In the genomic region with DNA sequence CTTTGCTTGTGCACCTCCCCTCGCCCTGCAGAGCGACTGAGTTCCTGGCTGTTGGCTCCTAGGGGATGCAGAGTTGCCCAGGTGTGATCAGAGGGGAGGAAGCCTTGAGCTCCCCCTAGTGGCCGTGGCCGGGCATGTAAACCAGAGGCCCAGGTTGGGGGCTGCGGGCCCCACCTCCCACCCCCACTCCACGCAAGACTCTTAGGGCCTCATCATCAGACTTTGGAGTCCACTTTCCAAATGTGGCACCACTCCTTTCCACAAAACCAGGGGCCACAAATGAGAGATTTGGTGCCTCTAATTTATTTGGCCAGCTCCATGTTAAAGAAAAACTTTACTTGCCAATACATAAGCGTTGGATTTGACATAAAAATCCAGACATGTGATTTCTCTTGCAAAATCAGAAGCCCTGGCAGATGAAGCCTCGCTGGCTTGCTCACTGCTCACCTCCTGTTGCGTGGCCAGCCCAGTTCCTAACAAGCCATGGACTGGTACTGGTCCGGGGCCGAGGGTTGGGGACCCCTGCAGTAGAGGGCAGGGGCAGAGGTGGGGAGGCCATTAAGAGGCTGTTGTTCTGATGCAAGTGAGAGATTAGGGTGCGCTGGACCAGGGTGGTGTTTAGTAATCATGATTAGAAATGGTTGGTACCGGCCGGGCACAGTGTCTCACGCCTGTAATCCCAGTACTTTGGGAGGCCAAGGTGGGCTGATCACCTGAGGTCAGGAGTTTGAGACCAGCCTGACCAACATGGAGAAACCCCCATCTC, we compare ENCODE assay signal across 1 cellular context.
TF ChIP-seq lines count a peak whose summit lies in the region.

No MANE protein-coding gene starts in this region.

TF ChIP-seq in GM23338, 12 proteins besides CTCF, POLR2A, EP300 and RAD21:
- TF ChIP-seq ZNF462 (CRISPR knock-in tag; IDR thresholded peaks at IDR 0.05) (no peak), EZH2phosphoT487 (IDR thresholded peaks at IDR 0.05; ENCODE audit: unreplicated experiment) (no peak), ZNF114 (CRISPR knock-in tag; IDR thresholded peaks at IDR 0.05) (no peak), STAT1 (IDR thresholded peaks at IDR 0.05; ENCODE audit: unreplicated experiment) (no peak), POLR2AphosphoS5 (IDR thresholded peaks at IDR 0.05; ENCODE audit: low read depth) (no peak), CREB1 (CRISPR knock-in tag; IDR thresholded peaks at IDR 0.05; ENCODE audit: low read depth) (no peak), JUNB (IDR thresholded peaks at IDR 0.05; ENCODE audit: unreplicated experiment) (no peak), ZNF331 (CRISPR knock-in tag; IDR thresholded peaks at IDR 0.05; ENCODE audit: low read depth) (no peak), NANOG (IDR thresholded peaks at IDR 0.05; ENCODE audit: borderline replicate concordance) (no peak), EZH2 (IDR thresholded peaks at IDR 0.05; ENCODE audit: low read depth, unreplicated experiment) (no peak)
- TF ChIP-seq, protein P1, sequence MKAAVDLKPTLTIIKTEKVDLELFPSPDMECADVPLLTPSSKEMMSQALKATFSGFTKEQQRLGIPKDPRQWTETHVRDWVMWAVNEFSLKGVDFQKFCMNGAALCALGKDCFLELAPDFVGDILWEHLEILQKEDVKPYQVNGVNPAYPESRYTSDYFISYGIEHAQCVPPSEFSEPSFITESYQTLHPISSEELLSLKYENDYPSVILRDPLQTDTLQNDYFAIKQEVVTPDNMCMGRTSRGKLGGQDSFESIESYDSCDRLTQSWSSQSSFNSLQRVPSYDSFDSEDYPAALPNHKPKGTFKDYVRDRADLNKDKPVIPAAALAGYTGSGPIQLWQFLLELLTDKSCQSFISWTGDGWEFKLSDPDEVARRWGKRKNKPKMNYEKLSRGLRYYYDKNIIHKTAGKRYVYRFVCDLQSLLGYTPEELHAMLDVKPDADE (IDR thresholded peaks at IDR 0.05), result no peak
- TF ChIP-seq, protein P2, sequence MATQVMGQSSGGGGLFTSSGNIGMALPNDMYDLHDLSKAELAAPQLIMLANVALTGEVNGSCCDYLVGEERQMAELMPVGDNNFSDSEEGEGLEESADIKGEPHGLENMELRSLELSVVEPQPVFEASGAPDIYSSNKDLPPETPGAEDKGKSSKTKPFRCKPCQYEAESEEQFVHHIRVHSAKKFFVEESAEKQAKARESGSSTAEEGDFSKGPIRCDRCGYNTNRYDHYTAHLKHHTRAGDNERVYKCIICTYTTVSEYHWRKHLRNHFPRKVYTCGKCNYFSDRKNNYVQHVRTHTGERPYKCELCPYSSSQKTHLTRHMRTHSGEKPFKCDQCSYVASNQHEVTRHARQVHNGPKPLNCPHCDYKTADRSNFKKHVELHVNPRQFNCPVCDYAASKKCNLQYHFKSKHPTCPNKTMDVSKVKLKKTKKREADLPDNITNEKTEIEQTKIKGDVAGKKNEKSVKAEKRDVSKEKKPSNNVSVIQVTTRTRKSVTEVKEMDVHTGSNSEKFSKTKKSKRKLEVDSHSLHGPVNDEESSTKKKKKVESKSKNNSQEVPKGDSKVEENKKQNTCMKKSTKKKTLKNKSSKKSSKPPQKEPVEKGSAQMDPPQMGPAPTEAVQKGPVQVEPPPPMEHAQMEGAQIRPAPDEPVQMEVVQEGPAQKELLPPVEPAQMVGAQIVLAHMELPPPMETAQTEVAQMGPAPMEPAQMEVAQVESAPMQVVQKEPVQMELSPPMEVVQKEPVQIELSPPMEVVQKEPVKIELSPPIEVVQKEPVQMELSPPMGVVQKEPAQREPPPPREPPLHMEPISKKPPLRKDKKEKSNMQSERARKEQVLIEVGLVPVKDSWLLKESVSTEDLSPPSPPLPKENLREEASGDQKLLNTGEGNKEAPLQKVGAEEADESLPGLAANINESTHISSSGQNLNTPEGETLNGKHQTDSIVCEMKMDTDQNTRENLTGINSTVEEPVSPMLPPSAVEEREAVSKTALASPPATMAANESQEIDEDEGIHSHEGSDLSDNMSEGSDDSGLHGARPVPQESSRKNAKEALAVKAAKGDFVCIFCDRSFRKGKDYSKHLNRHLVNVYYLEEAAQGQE (IDR thresholded peaks at IDR 0.05; ENCODE audit: unreplicated experiment), result no peak
